Comparison of ENCODE assay signal across 37 cellular contexts in genomic region chr10:106904209-106904608, GRCh38.
"Had no signal": no experiment of that assay in that cellular context is flagged by ENCODE, and none has a peak within 500 bp of the region (broad histone marks: within the 10 kb centered on the region; RNA-seq: fewer than 3 reads in every experiment).

No MANE protein-coding gene starts in this region.

- H3K27ac Mint-ChIP-seq: activated CD4-positive, alpha-beta memory T cell treated with anti-CD3 and anti-CD28 coated beads, Interleukin-2, amount 10 ng/mL, durations not matched to agents 7 days and 5 days; activated CD4-positive, alpha-beta T cell treated with anti-CD3 and anti-CD28 coated beads for 36 hours; activated CD4-positive, alpha-beta T cell treated with anti-CD3 and anti-CD28 coated beads, Interleukin-2, amount 10 ng/mL, durations not matched to agents 7 days and 5 days; activated CD8-positive, alpha-beta memory T cell treated with anti-CD3 and anti-CD28 coated beads, Interleukin-2, amount 10 ng/mL, durations not matched to agents 7 days and 5 days; activated CD8-positive, alpha-beta T cell treated with anti-CD3 and anti-CD28 coated beads, Interleukin-2, amount 10 ng/mL, durations not matched to agents 7 days and 5 days; activated naive CD4-positive, alpha-beta T cell treated with anti-CD3 and anti-CD28 coated beads, Interleukin-2, amount 10 ng/mL, durations not matched to agents 7 days and 5 days; activated naive CD4-positive, alpha-beta T cell treated with anti-CD3 and anti-CD28 coated beads, Interleukin-2, amount 50 U/mL, for 24 hours; activated naive CD8-positive, alpha-beta T cell; activated naive CD8-positive, alpha-beta T cell treated with anti-CD3 and anti-CD28 coated beads, Interleukin-2, amount 10 ng/mL, durations not matched to agents 7 days and 5 days; activated naive CD8-positive, alpha-beta T cell treated with anti-CD3 and anti-CD28 coated beads, Interleukin-2, amount 50 U/mL, for 24 hours; activated T-cell treated with anti-CD3 and anti-CD28 coated beads, Interleukin-2, amount 50 U/mL, for 24 hours; activated T-helper 2 cell treated with anti-CD3 and anti-CD28 coated beads, Interferon-gamma antibody, Interleukin-2, Interleukin-4, amounts not matched to agents 10 μg/mL and 5 μg/mL and 100 μg/mL, durations not matched to agents 14 hours and 24 hours and 36 hours; brain; T-helper 1 cell treated with Interleukin-12 subunit alpha and Interleukin-12 subunit beta and Interleukin-4 antibody, amounts not matched to agents 30 μg/mL and 1 μg/mL, for 36 hours; T-helper 2 cell treated with Interferon-gamma antibody and Interleukin-4, amounts not matched to agents 5 μg/mL and 100 μg/mL, for 36 hours had no signal

- DNase-seq: activated CD4-positive, alpha-beta memory T cell treated with anti-CD3 and anti-CD28 coated beads, Interleukin-2, amount 10 ng/mL, durations not matched to agents 7 days and 5 days; activated CD4-positive, alpha-beta T cell treated with anti-CD3 and anti-CD28 coated beads for 1 hour; activated CD4-positive, alpha-beta T cell treated with anti-CD3 and anti-CD28 coated beads for 36 hours; activated CD4-positive, alpha-beta T cell treated with anti-CD3 and anti-CD28 coated beads for 48 hours; activated CD4-positive, alpha-beta T cell treated with anti-CD3 and anti-CD28 coated beads, Interleukin-2, amount 10 ng/mL, durations not matched to agents 7 days and 5 days; activated CD4-positive, alpha-beta T cell treated with anti-CD3 and anti-CD28 coated beads, Interleukin-2, amount 50 U/mL, for 48 hours; activated CD4-positive, CD25-positive, alpha-beta regulatory T cell; activated CD8-positive, alpha-beta memory T cell treated with anti-CD3 and anti-CD28 coated beads for 24 hours; activated CD8-positive, alpha-beta memory T cell treated with anti-CD3 and anti-CD28 coated beads, Interleukin-2, amount 10 ng/mL, durations not matched to agents 7 days and 5 days; activated CD8-positive, alpha-beta memory T cell treated with anti-CD3 and anti-CD28 coated beads, Interleukin-2, amount 50 U/mL, for 48 hours; activated CD8-positive, alpha-beta T cell treated with anti-CD3 and anti-CD28 coated beads, Interleukin-2, amount 10 ng/mL, durations not matched to agents 7 days and 5 days; activated effector memory CD4-positive, alpha-beta T cell treated with Interleukin-2 at 50 U/mL for 16 hours; activated gamma-delta T cell; activated naive CD4-positive, alpha-beta T cell treated with anti-CD3 and anti-CD28 coated beads, Interleukin-2, amount 10 ng/mL, durations not matched to agents 7 days and 5 days; activated naive CD4-positive, alpha-beta T cell treated with Interleukin-2 at 50 U/mL for 16 hours; activated naive CD8-positive, alpha-beta T cell treated with anti-CD3 and anti-CD28 coated beads, Interleukin-2, amount 10 ng/mL, durations not matched to agents 7 days and 5 days; activated naive CD8-positive, alpha-beta T cell treated with anti-CD3 and anti-CD28 coated beads, Interleukin-2, amount 50 U/mL, for 24 hours; activated T-cell treated with anti-CD3 and anti-CD28 coated beads, Interleukin-2, amount 50 U/mL, for 24 hours; activated T-cell treated with anti-CD3 and anti-CD28 coated beads, Interleukin-2, amount 50 U/mL, for 48 hours; amygdala; anterior cingulate cortex; caudate nucleus; cerebellar nuclear complex; T-helper 1 cell; T-helper 2 cell; T-helper 9 cell had no signal

- H3K4me1 ChIP-seq: ascending aorta had no signal

- H3K27ac ChIP-seq: ascending aorta, cardiac muscle cell, VCaP had no signal

- H3K9me3 Mint-ChIP-seq: activated CD4-positive, alpha-beta T cell treated with anti-CD3 and anti-CD28 coated beads, Interleukin-2, amount 10 ng/mL, durations not matched to agents 7 days and 5 days; activated naive CD4-positive, alpha-beta T cell treated with anti-CD3 and anti-CD28 coated beads, Interleukin-2, amount 50 U/mL, for 24 hours; activated naive CD8-positive, alpha-beta T cell treated with anti-CD3 and anti-CD28 coated beads, Interleukin-2, amount 10 ng/mL, durations not matched to agents 7 days and 5 days had no signal

- H3K4me3 Mint-ChIP-seq: activated CD4-positive, alpha-beta memory T cell treated with anti-CD3 and anti-CD28 coated beads, Interleukin-2, amount 10 ng/mL, durations not matched to agents 7 days and 5 days; activated CD4-positive, alpha-beta T cell treated with anti-CD3 and anti-CD28 coated beads for 36 hours; activated CD4-positive, alpha-beta T cell treated with anti-CD3 and anti-CD28 coated beads, Interleukin-2, amount 10 ng/mL, durations not matched to agents 7 days and 5 days; activated CD8-positive, alpha-beta memory T cell treated with anti-CD3 and anti-CD28 coated beads, Interleukin-2, amount 10 ng/mL, durations not matched to agents 7 days and 5 days; activated CD8-positive, alpha-beta T cell treated with anti-CD3 and anti-CD28 coated beads, Interleukin-2, amount 10 ng/mL, durations not matched to agents 7 days and 5 days; activated naive CD4-positive, alpha-beta T cell treated with anti-CD3 and anti-CD28 coated beads, Interleukin-2, amount 10 ng/mL, durations not matched to agents 7 days and 5 days; activated naive CD4-positive, alpha-beta T cell treated with anti-CD3 and anti-CD28 coated beads, Interleukin-2, amount 50 U/mL, for 24 hours; activated naive CD8-positive, alpha-beta T cell; activated naive CD8-positive, alpha-beta T cell treated with anti-CD3 and anti-CD28 coated beads, Interleukin-2, amount 10 ng/mL, durations not matched to agents 7 days and 5 days; activated naive CD8-positive, alpha-beta T cell treated with anti-CD3 and anti-CD28 coated beads, Interleukin-2, amount 50 U/mL, for 24 hours; activated T-cell treated with anti-CD3 and anti-CD28 coated beads, Interleukin-2, amount 50 U/mL, for 24 hours; brain; central memory CD8-positive, alpha-beta T cell; T-helper 1 cell treated with Interleukin-12 subunit alpha and Interleukin-12 subunit beta and Interleukin-4 antibody, amounts not matched to agents 30 μg/mL and 1 μg/mL, for 36 hours; T-helper 2 cell treated with Interferon-gamma antibody and Interleukin-4, amounts not matched to agents 5 μg/mL and 100 μg/mL, for 36 hours had no signal

- H3K36me3 Mint-ChIP-seq: activated CD8-positive, alpha-beta memory T cell treated with anti-CD3 and anti-CD28 coated beads, Interleukin-2, amount 10 ng/mL, durations not matched to agents 7 days and 5 days; activated naive CD4-positive, alpha-beta T cell treated with anti-CD3 and anti-CD28 coated beads, Interleukin-2, amount 10 ng/mL, durations not matched to agents 7 days and 5 days; activated naive CD4-positive, alpha-beta T cell treated with anti-CD3 and anti-CD28 coated beads, Interleukin-2, amount 50 U/mL, for 24 hours; activated naive CD8-positive, alpha-beta T cell; activated naive CD8-positive, alpha-beta T cell treated with anti-CD3 and anti-CD28 coated beads, Interleukin-2, amount 10 ng/mL, durations not matched to agents 7 days and 5 days; brain had no signal

- H3K27me3 Mint-ChIP-seq: activated CD4-positive, alpha-beta memory T cell treated with anti-CD3 and anti-CD28 coated beads, Interleukin-2, amount 10 ng/mL, durations not matched to agents 7 days and 5 days; activated CD4-positive, alpha-beta T cell treated with anti-CD3 and anti-CD28 coated beads for 36 hours; activated CD4-positive, alpha-beta T cell treated with anti-CD3 and anti-CD28 coated beads, Interleukin-2, amount 10 ng/mL, durations not matched to agents 7 days and 5 days; activated CD8-positive, alpha-beta memory T cell treated with anti-CD3 and anti-CD28 coated beads, Interleukin-2, amount 10 ng/mL, durations not matched to agents 7 days and 5 days; activated naive CD4-positive, alpha-beta T cell treated with anti-CD3 and anti-CD28 coated beads, Interleukin-2, amount 10 ng/mL, durations not matched to agents 7 days and 5 days; activated naive CD4-positive, alpha-beta T cell treated with anti-CD3 and anti-CD28 coated beads, Interleukin-2, amount 50 U/mL, for 24 hours; activated naive CD8-positive, alpha-beta T cell; activated naive CD8-positive, alpha-beta T cell treated with anti-CD3 and anti-CD28 coated beads, Interleukin-2, amount 10 ng/mL, durations not matched to agents 7 days and 5 days; activated naive CD8-positive, alpha-beta T cell treated with anti-CD3 and anti-CD28 coated beads, Interleukin-2, amount 50 U/mL, for 24 hours; activated T-cell treated with anti-CD3 and anti-CD28 coated beads, Interleukin-2, amount 50 U/mL, for 24 hours; brain; central memory CD8-positive, alpha-beta T cell had no signal

- H3K4me1 Mint-ChIP-seq: activated CD4-positive, alpha-beta memory T cell treated with anti-CD3 and anti-CD28 coated beads, Interleukin-2, amount 10 ng/mL, durations not matched to agents 7 days and 5 days; activated CD4-positive, alpha-beta T cell treated with anti-CD3 and anti-CD28 coated beads for 36 hours; activated CD4-positive, alpha-beta T cell treated with anti-CD3 and anti-CD28 coated beads, Interleukin-2, amount 10 ng/mL, durations not matched to agents 7 days and 5 days; activated CD8-positive, alpha-beta memory T cell treated with anti-CD3 and anti-CD28 coated beads, Interleukin-2, amount 10 ng/mL, durations not matched to agents 7 days and 5 days; activated naive CD4-positive, alpha-beta T cell treated with anti-CD3 and anti-CD28 coated beads, Interleukin-2, amount 10 ng/mL, durations not matched to agents 7 days and 5 days; activated naive CD4-positive, alpha-beta T cell treated with anti-CD3 and anti-CD28 coated beads, Interleukin-2, amount 50 U/mL, for 24 hours; activated naive CD8-positive, alpha-beta T cell treated with anti-CD3 and anti-CD28 coated beads, Interleukin-2, amount 10 ng/mL, durations not matched to agents 7 days and 5 days; activated naive CD8-positive, alpha-beta T cell treated with anti-CD3 and anti-CD28 coated beads, Interleukin-2, amount 50 U/mL, for 24 hours; central memory CD8-positive, alpha-beta T cell had no signal

- H3K27me3 ChIP-seq: ascending aorta, cardiac muscle cell had no signal

- H3K4me3 ChIP-seq: ascending aorta, cardiac muscle cell had no signal

- ATAC-seq: activated CD4-positive, alpha-beta T cell treated with anti-CD3 and anti-CD28 coated beads for 36 hours; activated CD4-positive, CD25-positive, alpha-beta regulatory T cell treated with anti-CD3 and anti-CD28 coated beads, Interleukin-2, amount 50 U/mL, for 24 hours; activated CD8-positive, alpha-beta memory T cell treated with anti-CD3 and anti-CD28 coated beads, Interleukin-2, amount 10 ng/mL, durations not matched to agents 7 days and 5 days; activated CD8-positive, alpha-beta T cell treated with anti-CD3 and anti-CD28 coated beads, Interleukin-2, amount 10 ng/mL, durations not matched to agents 7 days and 5 days; activated naive CD8-positive, alpha-beta T cell treated with anti-CD3 and anti-CD28 coated beads, Interleukin-2, amount 50 U/mL, for 24 hours had no signal

- H3K36me3 ChIP-seq: ascending aorta, cardiac muscle cell had no signal

- H3K9me3 ChIP-seq: ascending aorta had no signal
